Comparison of ENCODE assay signal across 15 cellular contexts in the genomic region with DNA sequence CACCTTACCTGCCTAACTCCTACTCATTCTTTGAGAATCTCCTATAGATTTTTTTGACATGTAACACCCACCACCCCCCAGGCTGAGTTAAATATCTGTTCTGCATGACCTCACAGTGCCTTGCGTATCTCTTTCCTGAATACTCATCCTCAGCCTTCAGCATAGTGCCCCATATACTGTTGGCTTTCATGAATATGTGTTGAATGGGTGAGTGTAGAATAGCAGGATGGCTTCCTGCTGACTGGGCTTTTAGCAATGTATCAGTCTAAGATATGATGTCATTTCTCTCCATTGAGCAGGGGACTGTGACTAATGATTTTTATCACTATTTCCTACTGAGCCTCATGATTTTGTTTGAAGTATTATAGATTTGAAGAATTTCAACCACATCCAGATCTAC.
DNase-seq lines count a peak whose midpoint lies in the region; ATAC-seq, FAIRE-seq and TF ChIP-seq lines count a peak whose summit lies in the region.
"Had no signal": no experiment of that assay in that cellular context is flagged by ENCODE, and none has a peak within 500 bp of the region (broad histone marks: within the 10 kb centered on the region; RNA-seq: fewer than 3 reads in every experiment).

No MANE protein-coding gene starts in this region.

- intact Hi-C loops in PC-3 (cut with micrococcal nuclease): no loop called here
- intact Hi-C loops in endothelial cell of umbilical vein (cut with micrococcal nuclease): loop anchor here (5.0 kb wide), 2 partner anchors 112 to 618 kb away; no protein-coding TSS in a partner anchor

- H3K79me2 ChIP-seq in PC-3 (ENCODE audit: low read length) (no peaks in the 10 kb centered on the region), endothelial cell of umbilical vein (ENCODE audit: control insufficient read depth, insufficient read depth, low read length) (no peaks in the 10 kb centered on the region), neural cell (replicated peaks; ENCODE audit: insufficient read depth, low read length) (no peaks in the 10 kb centered on the region), GM23338 (replicated peaks; ENCODE audit: insufficient read depth) (no peaks in the 10 kb centered on the region)

- no peaks in the 10 kb centered on the region for H4K20me1 ChIP-seq in PC-3 (ENCODE audit: low read length)
- no peaks in the 10 kb centered on the region for H4K20me1 ChIP-seq in endothelial cell of umbilical vein (replicated peaks; ENCODE audit: control insufficient read depth, extremely low read depth, insufficient read depth, low read length)
- H4K20me1 ChIP-seq in neural cell (ENCODE audit: insufficient read depth): no peaks in the 10 kb centered on the region
- H4K20me1 ChIP-seq in GM23338 (replicated peaks; ENCODE audit: insufficient read depth): no peaks in the 10 kb centered on the region

- H2AFZ ChIP-seq in PC-3 (ENCODE audit: low read length) (no peak overlapping the region), endothelial cell of umbilical vein (ENCODE audit: low read depth, low read length) (no peak overlapping the region), neural cell (ENCODE audit: low read depth, low read length) (no peak overlapping the region), GM23338 (no peak overlapping the region)

- no TSS peak for BruUV-seq in PC-3 (replicated peaks; lab: Mats Ljungman, UMichigan)
- no TSS peak for BruUV-seq in endothelial cell of umbilical vein (replicated peaks; lab: Mats Ljungman, UMichigan)

- H3K9ac ChIP-seq in PC-3 (ENCODE audit: low read length): no peak overlapping the region
- peak overlapping the region; percentile 86 for H3K9ac ChIP-seq in endothelial cell of umbilical vein (replicated peaks; ENCODE audit: extremely low read depth, insufficient read depth, low read length)
- no peak overlapping the region for H3K9ac ChIP-seq in neural cell (ENCODE audit: low read length)
- H3K9ac ChIP-seq in endodermal cell (ENCODE audit: extremely low read depth, low read length, poor library complexity, severe bottlenecking): no peak overlapping the region

- no peak for TF ChIP-seq EP300 in neural cell (conservative IDR thresholded peaks at IDR 0.05; ENCODE audit: poor library complexity, severe bottlenecking)

- POLR2A ChIA-PET in PC-3 (lab: Charles Lee; ENCODE audit: unreplicated experiment): no interaction called here
- POLR2A ChIA-PET in endothelial cell of umbilical vein (lab: Charles Lee): interaction anchor here (1.3 kb wide), 1 partner anchor 363 kb away, joined by 4 read pairs; no protein-coding TSS in a partner anchor

- FAIRE-seq in endothelial cell of umbilical vein (lab: Jason Lieb, UNC): no peak

- no peak for TF ChIP-seq POLR2A in endothelial cell of umbilical vein (IDR thresholded peaks at IDR 0.05; ENCODE audit: low read depth, low read length)

- no peaks in the 10 kb centered on the region for H3K4me1 Mint-ChIP-seq in GM23338
- H3K4me1 Mint-ChIP-seq in endodermal cell: no peaks in the 10 kb centered on the region
- H3K4me1 Mint-ChIP-seq: stimulated activated naive B cell treated with anti-CD40 and anti-IgM and Interleukin-4, amounts not matched to agents 10 μg/mL and 1 μg/mL and 100 μg/mL, for 72 hours had no signal

- H3K27ac Mint-ChIP-seq in GM23338 (no peak overlapping the region), endodermal cell (no peak overlapping the region)
- H3K27ac Mint-ChIP-seq: stimulated activated naive B cell treated with anti-CD40 and anti-IgM and Interleukin-4, amounts not matched to agents 10 μg/mL and 1 μg/mL and 100 μg/mL, for 72 hours had no signal

- H3K27me3 Mint-ChIP-seq in GM23338 (ENCODE audit: insufficient read depth, low read depth, poor library complexity): no peaks in the 10 kb centered on the region
- H3K27me3 Mint-ChIP-seq in endodermal cell (ENCODE audit: insufficient read depth): no peaks in the 10 kb centered on the region
- H3K27me3 Mint-ChIP-seq: stimulated activated naive B cell treated with anti-CD40 and anti-IgM and Interleukin-4, amounts not matched to agents 10 μg/mL and 1 μg/mL and 100 μg/mL, for 72 hours had no signal

- H3K4me3 ChIP-seq in PC-3 (ENCODE audit: low read length) (no peak overlapping the region), endothelial cell of umbilical vein (replicated peaks in 1 of 3; ENCODE audit: insufficient read depth in 1 of 3, low read depth in 1 of 3, low read length in 3 of 3) (no peak overlapping the region), neural cell (ENCODE audit: low read length) (no peak overlapping the region), GM23338 (no peak overlapping the region), endodermal cell (ENCODE audit: low read length) (no peak overlapping the region)
- H3K4me3 ChIP-seq: breast epithelium had no signal

- no peaks in the 10 kb centered on the region for H3K9me3 ChIP-seq in PC-3 (ENCODE audit: low read length)
- H3K9me3 ChIP-seq in endothelial cell of umbilical vein (replicated peaks; ENCODE audit: control insufficient read depth, insufficient read depth, low read length): no peaks in the 10 kb centered on the region
- H3K9me3 ChIP-seq in neural cell (ENCODE audit: low read length): no peaks in the 10 kb centered on the region
- no peaks in the 10 kb centered on the region for H3K9me3 ChIP-seq in endodermal cell (ENCODE audit: control insufficient read depth, low read length)
- H3K9me3 ChIP-seq: breast epithelium had no signal

- WGBS in endodermal cell (ENCODE audit: insufficient coverage in 1 of 2, insufficient read length in 1 of 2), 2 experiments: 100% methylated on average over 1 of the region's 1 CpG; no CpG with 5 or more reads in 1 of the 2 experiments

- H3K9me2 ChIP-seq in PC-3 (replicated peaks; ENCODE audit: low read length): no peaks in the 10 kb centered on the region
- no peaks in the 10 kb centered on the region for H3K9me2 ChIP-seq in neural cell (ENCODE audit: insufficient read depth, low read length)
- H3K9me2 ChIP-seq in GM23338 (ENCODE audit: insufficient read depth): peaks cover 7% of the 10 kb centered on the region

- ATAC-seq in PC-3: peak; percentile 45
- no peak for ATAC-seq in GM23338
- ATAC-seq: stimulated activated naive B cell treated with anti-CD40 and anti-IgM and Interleukin-4, amounts not matched to agents 10 μg/mL and 1 μg/mL and 100 μg/mL, for 72 hours had no signal

- no peaks in the 10 kb centered on the region for H3K36me3 ChIP-seq in PC-3 (ENCODE audit: low read depth, low read length)
- no peaks in the 10 kb centered on the region for H3K36me3 ChIP-seq in endothelial cell of umbilical vein (ENCODE audit: control insufficient read depth in 2 of 2, extremely low read depth in 1 of 2, insufficient read depth in 2 of 2, low read length in 2 of 2)
- H3K36me3 ChIP-seq in neural cell (ENCODE audit: insufficient read depth, low read length): no peaks in the 10 kb centered on the region
- H3K36me3 ChIP-seq in GM23338 (ENCODE audit: insufficient read depth): no peaks in the 10 kb centered on the region
- H3K36me3 ChIP-seq in endodermal cell (ENCODE audit: control insufficient read depth, insufficient read depth, low read length): no peaks in the 10 kb centered on the region
- H3K36me3 ChIP-seq: breast epithelium had no signal

- dilution Hi-C loops in endothelial cell of umbilical vein (cut with MboI; ENCODE audit: extremely low pct_ligation_motif_present, low sequenced_read_pairs): no loop called here

- peak; percentile 86 for DNase-seq in EL
- DNase-seq in PC-3: peak; percentile 48
- peak; percentile 91 for DNase-seq in endothelial cell of umbilical vein (ENCODE audit: low read depth, low spot score)
- no peak for DNase-seq in GM23338 (ENCODE audit: low spot score)
- DNase-seq in hippocampal formation (lab: John Stamatoyannopoulos, UW): no peak
- DNase-seq in endodermal cell: no peak
- no peak for DNase-seq in cerebellar cortex (ENCODE audit: low spot score)
- DNase-seq: activated CD4-positive, CD25-positive, alpha-beta regulatory T cell; Calu3; Kasumi-1; SIG-M5; stimulated activated CD4-positive, alpha-beta T cell treated with anti-CD3 and anti-CD28 coated beads, Interleukin-1b, Interleukin-23, amount 100 ng/mL, for 48 hours; stimulated activated naive B cell treated with anti-CD40 and anti-IgM and Interleukin-4, amounts not matched to agents 10 μg/mL and 1 μg/mL and 100 μg/mL, for 72 hours had no signal

- no peaks in the 10 kb centered on the region for H3K36me3 Mint-ChIP-seq in GM23338 (ENCODE audit: low read depth)
- H3K36me3 Mint-ChIP-seq in endodermal cell (ENCODE audit: low read depth): no peaks in the 10 kb centered on the region
- H3K36me3 Mint-ChIP-seq: stimulated activated naive B cell treated with anti-CD40 and anti-IgM and Interleukin-4, amounts not matched to agents 10 μg/mL and 1 μg/mL and 100 μg/mL, for 72 hours had no signal

- no peaks in the 10 kb centered on the region for H3K9me1 ChIP-seq in endothelial cell of umbilical vein (replicated peaks; ENCODE audit: control insufficient read depth, extremely low read depth, insufficient read depth, low read length)

- TF ChIP-seq CTCF in PC-3 (conservative IDR thresholded peaks at IDR 0.05; ENCODE audit: low read depth, low read length) (no peak), endothelial cell of umbilical vein (IDR thresholded peaks at IDR 0.05; ENCODE audit: extremely low read depth in 1 of 2, insufficient read depth in 1 of 2, low read depth in 1 of 2, low read length in 2 of 2) (no peak), neural cell (IDR thresholded peaks at IDR 0.05; ENCODE audit: poor library complexity, severe bottlenecking) (no peak), GM23338 (conservative IDR thresholded peaks at IDR 0.05; ENCODE audit: low read depth in 2 of 2) (no peak), endodermal cell (conservative IDR thresholded peaks at IDR 0.05) (no peak)

- CTCF ChIA-PET in PC-3 (lab: Charles Lee) (no interaction called here), endothelial cell of umbilical vein (lab: Charles Lee) (interaction anchor here (1.6 kb wide), 1 partner anchor 363 kb away, joined by 7 read pairs; no protein-coding TSS in a partner anchor)

- H3K27ac ChIP-seq in PC-3 (ENCODE audit: low read length) (no peak overlapping the region), endothelial cell of umbilical vein (ENCODE audit: insufficient read depth, low read depth, low read length) (peak overlapping the region; percentile 100), neural cell (ENCODE audit: low read length) (no peak overlapping the region), GM23338 (ENCODE audit: low read depth) (no peak overlapping the region), endodermal cell (ENCODE audit: low read depth, low read length) (no peak overlapping the region)
- H3K27ac ChIP-seq: breast epithelium had no signal

- H3K9me3 Mint-ChIP-seq in GM23338 (no peaks in the 10 kb centered on the region), endodermal cell (no peaks in the 10 kb centered on the region)
- H3K9me3 Mint-ChIP-seq: stimulated activated naive B cell treated with anti-CD40 and anti-IgM and Interleukin-4, amounts not matched to agents 10 μg/mL and 1 μg/mL and 100 μg/mL, for 72 hours had no signal

- TF ChIP-seq RAD21 in neural cell (conservative IDR thresholded peaks at IDR 0.05): no peak

- H3K27me3 ChIP-seq in PC-3 (ENCODE audit: low read length): no peaks in the 10 kb centered on the region
- H3K27me3 ChIP-seq in endothelial cell of umbilical vein (ENCODE audit: control insufficient read depth in 2 of 2, insufficient read depth in 2 of 2, low read length in 2 of 2): no peaks in the 10 kb centered on the region
- no peaks in the 10 kb centered on the region for H3K27me3 ChIP-seq in neural cell (ENCODE audit: insufficient read depth, low read depth, low read length)
- no peaks in the 10 kb centered on the region for H3K27me3 ChIP-seq in GM23338 (ENCODE audit: insufficient read depth)
- H3K27me3 ChIP-seq in endodermal cell (ENCODE audit: control insufficient read depth, insufficient read depth, low read length, poor library complexity, severe bottlenecking): no peaks in the 10 kb centered on the region
- H3K27me3 ChIP-seq: breast epithelium had no signal

- no peak overlapping the region for H3K4me3 Mint-ChIP-seq in GM23338
- no peak overlapping the region for H3K4me3 Mint-ChIP-seq in endodermal cell
- H3K4me3 Mint-ChIP-seq: stimulated activated naive B cell treated with anti-CD40 and anti-IgM and Interleukin-4, amounts not matched to agents 10 μg/mL and 1 μg/mL and 100 μg/mL, for 72 hours had no signal

- no peak overlapping the region for H3K4me2 ChIP-seq in PC-3 (ENCODE audit: low read length)
- peak overlapping the region; percentile 90 for H3K4me2 ChIP-seq in endothelial cell of umbilical vein (ENCODE audit: insufficient read depth, low read length)
- H3K4me2 ChIP-seq in neural cell (ENCODE audit: low read length): no peak overlapping the region
- H3K4me2 ChIP-seq in GM23338: no peak overlapping the region

- H3F3A ChIP-seq in PC-3 (ENCODE audit: low read length, unreplicated experiment) (no peaks in the 10 kb centered on the region), neural cell (ENCODE audit: insufficient read depth, low read length, poor library complexity, severe bottlenecking) (no peaks in the 10 kb centered on the region), GM23338 (replicated peaks; ENCODE audit: low read depth) (no peaks in the 10 kb centered on the region)

- H3K4me1 ChIP-seq in PC-3 (ENCODE audit: insufficient read depth, low read length) (no peaks in the 10 kb centered on the region), endothelial cell of umbilical vein (ENCODE audit: control insufficient read depth, extremely low read depth, insufficient read depth, low read length) (peaks cover 33% of the 10 kb centered on the region), GM23338 (ENCODE audit: insufficient read depth) (no peaks in the 10 kb centered on the region), endodermal cell (ENCODE audit: control insufficient read depth, insufficient read depth, low read length) (no peaks in the 10 kb centered on the region)
- H3K4me1 ChIP-seq: breast epithelium had no signal

Comparison
In these comparisons a context has a peak if more than half of its experiments do, and no peak if none do; other contexts are left out.
1. DNase-seq: peak in EL (single experiment), PC-3 (single experiment) and endothelial cell of umbilical vein (single experiment); none in GM23338 (single experiment), hippocampal formation (0 of 2), endodermal cell (single experiment) and cerebellar cortex (single experiment).